Comparison of ENCODE assay signal across 1 cellular context in the genomic region with DNA sequence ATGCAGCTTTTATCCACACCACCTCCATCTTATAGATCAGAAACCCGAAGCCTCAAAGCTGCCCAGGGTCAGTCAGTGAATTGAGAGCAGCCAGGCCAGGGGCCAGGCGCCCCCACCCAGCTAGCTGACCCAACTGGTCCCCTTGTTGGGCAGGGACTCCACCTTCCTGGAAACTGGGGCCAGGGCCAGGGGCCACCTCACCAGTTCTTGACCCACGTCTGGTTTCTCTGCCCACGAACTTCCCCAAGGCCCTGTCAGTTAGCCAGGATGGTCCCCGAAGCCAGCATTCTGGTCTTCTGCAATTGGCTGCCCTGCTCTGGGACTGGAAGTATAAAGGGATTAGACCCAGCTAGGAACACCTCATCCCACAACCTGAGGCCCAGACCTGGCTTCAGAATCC.
TF ChIP-seq lines count a peak whose summit lies in the region.

No MANE protein-coding gene starts in this region.

TF ChIP-seq in endothelial cell of umbilical vein, 7 proteins besides CTCF, POLR2A, EP300 and RAD21:
- TF ChIP-seq EZH2 (IDR thresholded peaks at IDR 0.05; ENCODE audit: borderline replicate concordance, low read depth, low read length, severe bottlenecking) (no peak), JUN (IDR thresholded peaks at IDR 0.05; ENCODE audit: borderline replicate concordance, insufficient read depth, insufficient read length, low read depth) (no peak), FOS (IDR thresholded peaks at IDR 0.05; ENCODE audit: borderline replicate concordance, insufficient read depth, low read length) (no peak), GATA2 (IDR thresholded peaks at IDR 0.05; ENCODE audit: insufficient read depth, insufficient read length, low read depth, low read length) (no peak), MAX (IDR thresholded peaks at IDR 0.05; ENCODE audit: insufficient read depth, insufficient read length) (no peak), MYC (IDR thresholded peaks at IDR 0.05; ENCODE audit: low read depth, low read length) (no peak), POLR2AphosphoS5 (IDR thresholded peaks at IDR 0.05; ENCODE audit: insufficient read depth, low read depth, low read length) (no peak)
